Comparison of ENCODE assay signal across 9 cellular contexts in the genomic region with DNA sequence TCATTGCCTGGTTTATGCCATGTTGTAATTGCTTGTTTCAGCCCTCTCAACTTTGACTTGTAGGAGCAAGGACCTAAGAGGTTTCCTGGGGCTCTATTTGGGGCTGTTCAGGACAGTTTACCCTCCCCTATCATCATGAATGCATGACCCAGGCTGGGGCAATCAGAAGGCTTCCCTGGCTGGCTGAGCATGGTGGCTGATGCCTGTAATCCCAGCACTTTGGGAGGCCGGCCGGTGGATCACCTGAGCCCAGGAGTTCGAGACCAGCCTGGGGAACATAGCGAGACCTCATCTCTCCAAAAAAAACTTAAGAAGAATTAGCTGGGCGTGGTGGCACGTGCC. TPM values are rescaled to one million over a fixed set of nuclear protein-coding genes. Genes with fewer than 3 reads are reported as not detected.
DNase-seq lines count a peak whose midpoint lies in the region; ATAC-seq, FAIRE-seq and TF ChIP-seq lines count a peak whose summit lies in the region.
"Had no signal": no experiment of that assay in that cellular context is flagged by ENCODE, and none has a peak within 500 bp of the region (broad histone marks: within the 10 kb centered on the region; RNA-seq: fewer than 3 reads in every experiment).

No MANE protein-coding gene starts in this region.

- H4K8ac ChIP-seq in trophoblast cell (ENCODE audit: low read depth, low read length): peak overlapping the region; percentile 62

- peak overlapping the region in 2 of 7 donors; percentile 48 to 69 for H3K27ac Mint-ChIP-seq in CD4-positive, alpha-beta memory T cell
- no peak overlapping the region for H3K27ac Mint-ChIP-seq in effector memory CD8-positive, alpha-beta T cell

- H3K4me1 Mint-ChIP-seq in CD4-positive, alpha-beta memory T cell: peaks cover 6 to 13% (median 9%) of the 10 kb centered on the region in 4 donors
- peaks cover 3 to 9% of the 10 kb centered on the region in 2 donors for H3K4me1 Mint-ChIP-seq in effector memory CD8-positive, alpha-beta T cell (ENCODE audit: low read depth in 2 of 2)

- no peak for FAIRE-seq in GM12891 (lab: Jason Lieb, UNC)

- no peak for ATAC-seq in effector memory CD8-positive, alpha-beta T cell (replicated peaks)
- ATAC-seq in GM18498 (IDR thresholded peaks at IDR 0.05; ENCODE audit: unreplicated experiment): no peak

- no TSS peak for BruUV-seq in OCI-LY7 (replicated peaks; lab: Mats Ljungman, UMichigan)

- no peak overlapping the region for H3K4ac ChIP-seq in trophoblast cell (ENCODE audit: low read depth, low read length)

- H3K9me2 ChIP-seq in OCI-LY7 (ENCODE audit: insufficient read depth, low read length): no peaks in the 10 kb centered on the region

- peak overlapping the region; percentile 72; the same call in 1 of the 2 replicates for H2AFZ ChIP-seq in OCI-LY7 (ENCODE audit: low read length)
- no peak overlapping the region for H2AFZ ChIP-seq in trophoblast cell (ENCODE audit: insufficient read depth, low read length, poor library complexity)

- no peaks in the 10 kb centered on the region for H3K36me3 Mint-ChIP-seq in CD4-positive, alpha-beta memory T cell
- no peaks in the 10 kb centered on the region for H3K36me3 Mint-ChIP-seq in effector memory CD8-positive, alpha-beta T cell (ENCODE audit: insufficient read depth)

- H2BK12ac ChIP-seq in trophoblast cell (ENCODE audit: low read length): no peak overlapping the region

- intact Hi-C loops in CD4-positive, alpha-beta memory T cell (cut with micrococcal nuclease): loop anchor here (5.0 kb wide), 1 partner anchor 88 kb away; the partner anchor contains the start of gene SSBP4
- intact Hi-C loops in OCI-LY7 (cut with micrococcal nuclease; ENCODE audit: unreplicated experiment): no loop called here
- intact Hi-C loops in esophagus squamous epithelium (cut with DNase I): no loop called here

- DNase-seq in CD4-positive, alpha-beta memory T cell: no peak
- no peak for DNase-seq in OCI-LY7 (ENCODE audit: low spot score)
- no peak for DNase-seq in esophagus squamous epithelium (lab: John Stamatoyannopoulos, UW)
- DNase-seq in trophoblast cell: no peak
- DNase-seq in effector memory CD8-positive, alpha-beta T cell: no peak
- DNase-seq in Kasumi-1 (lab: John Stamatoyannopoulos, UW): no peak
- no peak for DNase-seq in GM12891 (ENCODE audit: insufficient read length, low spot score)

- peak overlapping the region; percentile 66 for H3K4me2 ChIP-seq in OCI-LY7 (ENCODE audit: low read length)
- H3K4me2 ChIP-seq in trophoblast cell (ENCODE audit: low read length): peak overlapping the region; percentile 59

- H3K79me1 ChIP-seq in trophoblast cell (ENCODE audit: low read length): peaks cover 20% of the 10 kb centered on the region

- H3K79me2 ChIP-seq in OCI-LY7 (ENCODE audit: insufficient read depth, low read depth, low read length) (no peaks in the 10 kb centered on the region), trophoblast cell (ENCODE audit: control insufficient read depth, insufficient read depth, low read length, poor library complexity) (peaks cover 3% of the 10 kb centered on the region)

- no peak overlapping the region for H3K23ac ChIP-seq in trophoblast cell (ENCODE audit: low read length)

- H3K9me3 ChIP-seq in CD4-positive, alpha-beta memory T cell (ENCODE audit: control insufficient read depth in 1 of 2, low read length in 2 of 2): no peaks in the 10 kb centered on the region
- no peaks in the 10 kb centered on the region for H3K9me3 ChIP-seq in OCI-LY7 (ENCODE audit: low read length)
- no peaks in the 10 kb centered on the region for H3K9me3 ChIP-seq in esophagus squamous epithelium
- no peaks in the 10 kb centered on the region for H3K9me3 ChIP-seq in trophoblast cell (ENCODE audit: insufficient read depth, low read depth, low read length)

- no peaks in the 10 kb centered on the region for H3K9me3 Mint-ChIP-seq in CD4-positive, alpha-beta memory T cell
- H3K9me3 Mint-ChIP-seq in effector memory CD8-positive, alpha-beta T cell: no peaks in the 10 kb centered on the region
- H3K9me3 Mint-ChIP-seq: activated B cell treated with CpG ODN at 0.5 μM for 24 hours had no signal

- H3K36me3 ChIP-seq in CD4-positive, alpha-beta memory T cell (ENCODE audit: insufficient read depth, low read length): no peaks in the 10 kb centered on the region
- H3K36me3 ChIP-seq in OCI-LY7 (ENCODE audit: insufficient read depth, low read length) (no peaks in the 10 kb centered on the region), esophagus squamous epithelium (no peaks in the 10 kb centered on the region), trophoblast cell (ENCODE audit: control insufficient read depth in 1 of 2, insufficient read depth in 2 of 2, low read length in 2 of 2) (no peaks in the 10 kb centered on the region)

- peak overlapping the region; percentile 35 for H2BK120ac ChIP-seq in trophoblast cell (ENCODE audit: insufficient read depth, low read length, poor library complexity)

- peak overlapping the region; percentile 6 for H4K91ac ChIP-seq in trophoblast cell (ENCODE audit: low read depth, low read length)

- peak overlapping the region; percentile 29 for H2BK5ac ChIP-seq in trophoblast cell (ENCODE audit: low read depth, low read length, poor library complexity)

- CTCF ChIA-PET in CD4-positive, alpha-beta memory T cell (lab: Charles Lee; ENCODE audit: partially characterized antibody): interaction anchor here (0.8 to 7.7 kb wide), 26 partner anchors 8 to 220 kb away, joined by 3 to 542 read pairs (median 7); partner anchors contain the start of genes IQCN, JUND, MPV17L2 and SSBP4
- CTCF ChIA-PET in OCI-LY7 (lab: Charles Lee; ENCODE audit: unreplicated experiment): interaction anchor here (0.6 to 2.3 kb wide), 12 partner anchors 11 to 125 kb away, joined by 3 to 22 read pairs (median 4); partner anchors contain the start of genes JUND and RAB3A

- H3K9ac ChIP-seq in trophoblast cell (ENCODE audit: low read length): no peak overlapping the region

- H4K12ac ChIP-seq in trophoblast cell (ENCODE audit: low read depth, low read length): no peak overlapping the region

- WGBS in esophagus squamous epithelium, 2 donors: 52 to 83% methylated on average over 2 to 3 of the region's 6 CpGs
- WGBS in trophoblast cell (ENCODE audit: extremely low coverage, insufficient coverage, insufficient read length): no CpG with 5 or more reads among the region's 6 CpGs

- peak overlapping the region; percentile 42 for H3K18ac ChIP-seq in trophoblast cell (ENCODE audit: low read length)

- no peaks in the 10 kb centered on the region for H4K20me1 ChIP-seq in OCI-LY7 (ENCODE audit: insufficient read depth, low read length)

- peaks cover 0 to 1% of the 10 kb centered on the region in 2 donors for H3K27me3 Mint-ChIP-seq in CD4-positive, alpha-beta memory T cell
- no peaks in the 10 kb centered on the region for H3K27me3 Mint-ChIP-seq in effector memory CD8-positive, alpha-beta T cell

- no peak for TF ChIP-seq CTCF in OCI-LY7 (conservative IDR thresholded peaks at IDR 0.05; ENCODE audit: low read length)
- TF ChIP-seq CTCF in esophagus squamous epithelium (IDR thresholded peaks at IDR 0.05): no peak

- peak overlapping the region in 5 of 8 donors; percentile 29 to 83 (median 46) for H3K4me3 Mint-ChIP-seq in CD4-positive, alpha-beta memory T cell
- H3K4me3 Mint-ChIP-seq in effector memory CD8-positive, alpha-beta T cell: no peak overlapping the region

- POLR2A ChIA-PET in CD4-positive, alpha-beta memory T cell (lab: Charles Lee; ENCODE audit: partially characterized antibody): interaction anchor here (0.9 to 28.5 kb wide), 8 partner anchors 9 to 121 kb away, joined by 3 to 1691 read pairs (median 4); partner anchors contain the start of genes IQCN and JUND
- POLR2A ChIA-PET in OCI-LY7 (lab: Charles Lee): interaction anchor here (0.6 to 3.3 kb wide), 8 partner anchors 10 to 261 kb away, joined by 3 to 19 read pairs (median 4); partner anchors contain the start of gene JUND

- no peak overlapping the region for H3K4me3 ChIP-seq in CD4-positive, alpha-beta memory T cell (ENCODE audit: low read length in 2 of 2)
- H3K4me3 ChIP-seq in OCI-LY7 (ENCODE audit: low read depth, low read length, poor library complexity, severe bottlenecking) (peak overlapping the region; percentile 56), esophagus squamous epithelium (peak overlapping the region in 3 of 4 donors; percentile 11 to 58 (median 23)), trophoblast cell (ENCODE audit: low read depth, low read length) (no peak overlapping the region)

- H3K27ac ChIP-seq in CD4-positive, alpha-beta memory T cell (ENCODE audit: low read depth, low read length): no peak overlapping the region
- H3K27ac ChIP-seq in OCI-LY7 (ENCODE audit: low read depth, low read length, poor library complexity, severe bottlenecking) (no peak overlapping the region), esophagus squamous epithelium (peak overlapping the region; percentile 17 to 66 (median 59)), trophoblast cell (ENCODE audit: low read depth, low read length) (peak overlapping the region; percentile 57)

- H3K27me3 ChIP-seq in CD4-positive, alpha-beta memory T cell (ENCODE audit: insufficient read depth, low read length): no peaks in the 10 kb centered on the region
- H3K27me3 ChIP-seq in esophagus squamous epithelium (no peaks in the 10 kb centered on the region), trophoblast cell (ENCODE audit: insufficient read depth, low read length) (no peaks in the 10 kb centered on the region)

- H3K14ac ChIP-seq in trophoblast cell (ENCODE audit: low read length): no peak overlapping the region

- TF ChIP-seq POLR2A in esophagus squamous epithelium (IDR thresholded peaks at IDR 0.05) (no peak), GM12891 (IDR thresholded peaks at IDR 0.05; ENCODE audit: low read depth, low read length) (no peak)

- no peak overlapping the region for H2AK5ac ChIP-seq in trophoblast cell (ENCODE audit: low read length)

- peaks cover 10% of the 10 kb centered on the region for H3K4me1 ChIP-seq in CD4-positive, alpha-beta memory T cell (ENCODE audit: insufficient read depth, low read length)
- H3K4me1 ChIP-seq in OCI-LY7 (ENCODE audit: insufficient read depth, low read length, poor library complexity, severe bottlenecking): peaks cover 27% of the 10 kb centered on the region
- peaks cover 10 to 21% (median 14%) of the 10 kb centered on the region in 3 donors for H3K4me1 ChIP-seq in esophagus squamous epithelium
- H3K4me1 ChIP-seq in trophoblast cell (ENCODE audit: control insufficient read depth in 1 of 2, insufficient read depth in 2 of 2, low read length in 2 of 2): peaks cover 14 to 20% of the 10 kb centered on the region in 2 experiments

RNA-seq across cellular contexts. Expression of gene LSM4, which starts 6.1 kb away (rescaled TPM):
- 10 to 100 TPM; 64.2 to 65.0 TPM for total RNA-seq in CD4-positive, alpha-beta memory T cell
- 100 to 1,000 TPM; 121 to 164 TPM for polyA plus RNA-seq in CD4-positive, alpha-beta memory T cell
- total RNA-seq in OCI-LY7 (2014; rRNA removed; shearing (Covaris generic)): 451 and 482 TPM in 2 replicates
- total RNA-seq in OCI-LY7 (2022) (232 and 252 TPM in 2 replicates), esophagus squamous epithelium (100 to 1,000 TPM in 3 of 4 donors, 10 to 100 TPM in 1; 97.3 to 228 (median 137) TPM)
- 216 and 223 TPM in 2 replicates for polyA plus RNA-seq in trophoblast cell (2013)
- 202 TPM for polyA plus RNA-seq in GM12891 (2012; ENCODE audit: low read depth, missing spikeins)

RNA-seq across cellular contexts. Expression of gene PGPEP1, which starts 11.4 kb away (rescaled TPM):
- total RNA-seq in CD4-positive, alpha-beta memory T cell: 10 to 100 TPM; 46.2 to 49.2 TPM
- 1 to 10 TPM; 6.8 to 8.0 TPM for polyA plus RNA-seq in CD4-positive, alpha-beta memory T cell
- 15.2 and 18.9 TPM in 2 replicates for total RNA-seq in OCI-LY7 (2014; rRNA removed; shearing (Covaris generic))
- total RNA-seq in OCI-LY7 (2022) (44.1 and 54.5 TPM in 2 replicates), esophagus squamous epithelium (10 to 100 TPM in 1 of 4 donors, 1 to 10 TPM in 2, under 1 TPM in 1; 0.83 to 10.1 (median 5.3) TPM)
- 46.5 and 56.5 TPM in 2 replicates for polyA plus RNA-seq in trophoblast cell (2013)
- 22.1 TPM for polyA plus RNA-seq in GM12891 (2012; ENCODE audit: low read depth, missing spikeins)

RNA-seq across cellular contexts. Expression of gene JUND, which starts 47.6 kb away (rescaled TPM):
- total RNA-seq in CD4-positive, alpha-beta memory T cell: 100 to 1,000 TPM; 163 TPM
- 100 to 1,000 TPM in 1 of 2 donors, 10 to 100 TPM in 1; 16.5 to 133 TPM for polyA plus RNA-seq in CD4-positive, alpha-beta memory T cell
- total RNA-seq in OCI-LY7 (2014; rRNA removed; shearing (Covaris generic)): 138 and 144 TPM in 2 replicates
- 79.0 and 92.6 TPM in 2 replicates for total RNA-seq in OCI-LY7 (2022)
- total RNA-seq in esophagus squamous epithelium: 100 to 1,000 TPM in 3 of 4 donors, 10 to 100 TPM in 1; 71.7 to 192 (median 166) TPM
- polyA plus RNA-seq in trophoblast cell (2013): 224 and 256 TPM in 2 replicates
- polyA plus RNA-seq in GM12891 (2012; ENCODE audit: low read depth, missing spikeins): 50.9 TPM

RNA-seq across cellular contexts. Expression of gene IQCN, which starts 54.8 kb away (rescaled TPM):
- total RNA-seq in CD4-positive, alpha-beta memory T cell: 1 to 10 TPM; 5.5 to 5.8 TPM
- polyA plus RNA-seq in CD4-positive, alpha-beta memory T cell: 1 to 10 TPM in 1 of 2 donors, under 1 TPM in 1; 0.13 to 1.8 TPM
- 0.38 and 3.7 TPM in 2 replicates for total RNA-seq in OCI-LY7 (2014; rRNA removed; shearing (Covaris generic))
- 1.1 and 2.6 TPM in 2 replicates for total RNA-seq in OCI-LY7 (2022)
- 1 to 10 TPM in 2 of 4 donors, under 1 TPM in 2; 0.23 to 3.1 (median 0.96) TPM for total RNA-seq in esophagus squamous epithelium
- polyA plus RNA-seq in trophoblast cell (2013): 1.7 and 1.8 TPM in 2 replicates
- 0.85 TPM for polyA plus RNA-seq in GM12891 (2012; ENCODE audit: low read depth, missing spikeins)

RNA-seq across cellular contexts. Expression of gene GDF15, which starts 57.0 kb away (rescaled TPM):
- total RNA-seq in CD4-positive, alpha-beta memory T cell: 1 to 10 TPM; 1.2 TPM
- polyA plus RNA-seq in CD4-positive, alpha-beta memory T cell: not detected
- 0.80 TPM in 1 of 2 replicates, not detected in the other for total RNA-seq in OCI-LY7 (2014; rRNA removed; shearing (Covaris generic))
- total RNA-seq in OCI-LY7 (2022) (not detected in 2 replicates), esophagus squamous epithelium (1 to 10 TPM in 1 of 4 donors, under 1 TPM in 1, not detected in 2; 0.76 to 2.3 TPM)
- 182 and 198 TPM in 2 replicates for polyA plus RNA-seq in trophoblast cell (2013)
- polyA plus RNA-seq in GM12891 (2012; ENCODE audit: low read depth, missing spikeins): 4.9 TPM
- total RNA-seq: activated B cell treated with CpG ODN at 0.5 μM for 24 hours had no signal

Comparison
In these comparisons a context has a peak if more than half of its experiments do, and no peak if none do; other contexts are left out.
1. H3K27ac ChIP-seq: peak in esophagus squamous epithelium (4 of 4) and trophoblast cell (single experiment); none in CD4-positive, alpha-beta memory T cell (single experiment) and OCI-LY7 (single experiment).
2. H3K4me3 ChIP-seq: peak in OCI-LY7 (single experiment) and esophagus squamous epithelium (3 of 4); none in CD4-positive, alpha-beta memory T cell (0 of 2) and trophoblast cell (single experiment).
3. H3K4me3 Mint-ChIP-seq: peak in CD4-positive, alpha-beta memory T cell (5 of 8); none in effector memory CD8-positive, alpha-beta T cell (0 of 2).